In genomic region chr5:95669540-95669939, GRCh38 we compare ENCODE assay signal across 8 cellular contexts. TPM values are rescaled to one million over a fixed set of nuclear protein-coding genes. Genes with fewer than 3 reads are reported as not detected.
DNase-seq lines count a peak whose midpoint lies in the region; ATAC-seq and TF ChIP-seq lines count a peak whose summit lies in the region.

No MANE protein-coding gene starts in this region.

- H3K4me1 ChIP-seq in hepatocyte (ENCODE audit: insufficient read depth): no peaks in the 10 kb centered on the region
- peaks cover 23% of the 10 kb centered on the region for H3K4me1 ChIP-seq in rectal smooth muscle tissue (ENCODE audit: control insufficient read depth, insufficient read depth, low read length)

- no peak for TF ChIP-seq CTCF in hepatocyte (IDR thresholded peaks at IDR 0.05; ENCODE audit: poor library complexity)

- H3K4me3 ChIP-seq in hepatocyte (no peak overlapping the region), rectal smooth muscle tissue (ENCODE audit: low read length) (no peak overlapping the region)

- H3K4me2 ChIP-seq in hepatocyte: no peak overlapping the region

- no peaks in the 10 kb centered on the region for H3K27me3 ChIP-seq in hepatocyte
- no peaks in the 10 kb centered on the region for H3K27me3 ChIP-seq in rectal smooth muscle tissue (ENCODE audit: control insufficient read depth, insufficient read depth, low read length)

- no peaks in the 10 kb centered on the region for H3K9me3 ChIP-seq in hepatocyte (ENCODE audit: low read depth)

- no peak for TF ChIP-seq POLR2A in GM18505 (IDR thresholded peaks at IDR 0.05; ENCODE audit: borderline replicate concordance, extremely low read depth, insufficient read depth, insufficient read length)

- no peak for ATAC-seq in GM18505 (IDR thresholded peaks at IDR 0.05; ENCODE audit: unreplicated experiment)

- peak overlapping the region; percentile 70 for H3K27ac ChIP-seq in hepatocyte
- peak overlapping the region; percentile 87 for H3K27ac ChIP-seq in rectal smooth muscle tissue (ENCODE audit: low read depth, low read length)

- H3K9ac ChIP-seq in rectal smooth muscle tissue (ENCODE audit: low read length): no peak overlapping the region

- 56% methylated on average over 4 of the region's 4 CpGs for WGBS in hepatocyte (ENCODE audit: low lambda C conversion rate, missing lambda C conversion rate)

- H2AFZ ChIP-seq in hepatocyte: no peak overlapping the region

- H4K20me1 ChIP-seq in hepatocyte (ENCODE audit: insufficient read depth, poor library complexity, severe bottlenecking): no peaks in the 10 kb centered on the region

- H3K79me2 ChIP-seq in hepatocyte: no peaks in the 10 kb centered on the region

- no peaks in the 10 kb centered on the region for H3K36me3 ChIP-seq in hepatocyte (replicated peaks; ENCODE audit: insufficient read depth, low read depth)
- no peaks in the 10 kb centered on the region for H3K36me3 ChIP-seq in rectal smooth muscle tissue (ENCODE audit: control insufficient read depth, insufficient read depth, low read length)

- DNase-seq in GM03348 (ENCODE audit: low spot score) (peak; percentile 72), astrocyte of the hippocampus (ENCODE audit: low read depth, low spot score) (peak; percentile 85), hepatocyte (ENCODE audit: low spot score) (peak; percentile 53), HPDE6-E6E7 (ENCODE audit: extremely low spot score) (no peak), NCI-H187 treated with DMSO at 0.1 percent for 48 hours (lab: John Stamatoyannopoulos, UW) (no peak), NCI-H1436 (lab: John Stamatoyannopoulos, UW) (no peak)

- no peaks in the 10 kb centered on the region for H3K9me2 ChIP-seq in hepatocyte (replicated peaks; ENCODE audit: insufficient read depth)

RNA-seq across cellular contexts. Expression of gene SPATA9, which starts 13.3 kb away (rescaled TPM):
- 0.33 TPM in 1 of 2 replicates, not detected in the other for total RNA-seq in hepatocyte
- polyA plus RNA-seq in hepatocyte: 0.17 and 1.2 TPM in 2 replicates

RNA-seq across cellular contexts. Expression of gene RFESD, which starts 23.0 kb away (rescaled TPM):
- total RNA-seq in hepatocyte: 1.6 and 3.6 TPM in 2 replicates
- polyA plus RNA-seq in hepatocyte: 2.3 and 3.4 TPM in 2 replicates

RNA-seq across cellular contexts. Expression of gene GPR150, which starts 49.7 kb away (rescaled TPM):
- 0.36 TPM in 1 of 2 replicates, not detected in the other for total RNA-seq in hepatocyte
- polyA plus RNA-seq in hepatocyte: 1.0 and 1.3 TPM in 2 replicates

Comparison
In these comparisons a context has a peak if more than half of its experiments do, and no peak if none do; other contexts are left out.
1. DNase-seq: peak in GM03348 (single experiment), astrocyte of the hippocampus (single experiment) and hepatocyte (single experiment); none in HPDE6-E6E7 (single experiment), NCI-H187 treated with DMSO at 0.1 percent for 48 hours (single experiment) and NCI-H1436 (single experiment).